ENCODE assay signal across 9 cellular contexts in genomic region chr1:160777486-160778089, GRCh38. TPM values are rescaled to one million over a fixed set of nuclear protein-coding genes. Genes with fewer than 3 reads are reported as not detected.
DNase-seq lines count a peak whose midpoint lies in the region; ATAC-seq and TF ChIP-seq lines count a peak whose summit lies in the region.
"Had no signal": no experiment of that assay in that cellular context is flagged by ENCODE, and none has a peak within 500 bp of the region (broad histone marks: within the 10 kb centered on the region; RNA-seq: fewer than 3 reads in every experiment).

No MANE protein-coding gene starts in this region.

- H3K4me3 ChIP-seq in left lung (no peak overlapping the region), tibial artery (no peak overlapping the region)

- no peaks in the 10 kb centered on the region for H3K27me3 Mint-ChIP-seq in activated T-helper 17 cell treated with anti-CD3 and anti-CD28 coated beads, Interleukin-2, amount 50 U/mL, for 72 hours

- H3K9me3 ChIP-seq in left lung (no peaks in the 10 kb centered on the region), tibial artery (no peaks in the 10 kb centered on the region)

- H3K4me1 Mint-ChIP-seq in activated T-helper 17 cell treated with anti-CD3 and anti-CD28 coated beads, Interleukin-2, amount 50 U/mL, for 72 hours = peaks cover 19% of the 10 kb centered on the region

- H3K36me3 ChIP-seq in left lung (no peaks in the 10 kb centered on the region), tibial artery (no peaks in the 10 kb centered on the region)

- H3K27me3 ChIP-seq in left lung (no peaks in the 10 kb centered on the region), tibial artery (no peaks in the 10 kb centered on the region)

- no peak overlapping the region for H3K4me3 Mint-ChIP-seq in activated T-helper 17 cell treated with anti-CD3 and anti-CD28 coated beads, Interleukin-2, amount 50 U/mL, for 72 hours
- H3K4me3 Mint-ChIP-seq: dendritic cell treated with granulocyte-macrophage colony-stimulating factor and Interleukin-4, amounts not matched to agents 40 ng/mL and 50 ng/mL, for 4 days had no signal

- H3K4me1 ChIP-seq in left lung (peaks cover 0 to 10% of the 10 kb centered on the region in 2 donors), tibial artery (no peaks in the 10 kb centered on the region)

- H3K36me3 Mint-ChIP-seq in activated T-helper 17 cell treated with anti-CD3 and anti-CD28 coated beads, Interleukin-2, amount 50 U/mL, for 72 hours (ENCODE audit: low read depth) = no peaks in the 10 kb centered on the region

- intact Hi-C loops in left lung (cut with DNase I) = no loop called here
- intact Hi-C loops in tibial artery (cut with DNase I; ENCODE audit: low total_unique reads) = no loop called here

- no peaks in the 10 kb centered on the region for H3K9me3 Mint-ChIP-seq in activated T-helper 17 cell treated with anti-CD3 and anti-CD28 coated beads, Interleukin-2, amount 50 U/mL, for 72 hours
- H3K9me3 Mint-ChIP-seq: dendritic cell treated with granulocyte-macrophage colony-stimulating factor and Interleukin-4, amounts not matched to agents 40 ng/mL and 50 ng/mL, for 4 days had no signal

- DNase-seq in NCI-H82 (lab: John Stamatoyannopoulos, UW) (peak; percentile 80), left lung (no peak), GM19240 (ENCODE audit: insufficient read length, low spot score) (no peak), tibial artery (no peak)

- no peak overlapping the region for H3K27ac Mint-ChIP-seq in activated T-helper 17 cell treated with anti-CD3 and anti-CD28 coated beads, Interleukin-2, amount 50 U/mL, for 72 hours
- H3K27ac Mint-ChIP-seq: dendritic cell treated with granulocyte-macrophage colony-stimulating factor and Interleukin-4, amounts not matched to agents 40 ng/mL and 50 ng/mL, for 4 days had no signal

- peak; percentile 24 for ATAC-seq in activated T-helper 17 cell treated with anti-CD3 and anti-CD28 coated beads, Interleukin-2, amount 50 U/mL, for 72 hours (replicated peaks)
- ATAC-seq in left lung = peak; percentile 68
- no peak for ATAC-seq in HG03108 (IDR thresholded peaks at IDR 0.05; ENCODE audit: unreplicated experiment)

- H3K27ac ChIP-seq in 22Rv1 (no peak overlapping the region), left lung (no peak overlapping the region), tibial artery (no peak overlapping the region)

- TF ChIP-seq CTCF in 22Rv1 (IDR thresholded peaks at IDR 0.05) (peak; percentile 88), GM12872 (IDR thresholded peaks at IDR 0.05; ENCODE audit: insufficient read depth, low read depth, low read length) (peak; percentile 90), left lung (IDR thresholded peaks at IDR 0.05) (peak; percentile 35 to 60), tibial artery (IDR thresholded peaks at IDR 0.05) (no peak)

RNA-seq across cellular contexts. Expression of gene LY9, which starts 18.4 kb away (rescaled TPM):
- 1 to 10 TPM; 1.9 to 3.2 TPM for total RNA-seq in activated T-helper 17 cell treated with anti-CD3 and anti-CD28 coated beads, Interleukin-2, amount 50 U/mL, for 72 hours
- total RNA-seq in left lung = 1 to 10 TPM in 1 of 2 donors, under 1 TPM in 1; 0.82 to 2.5 TPM

RNA-seq across cellular contexts. Expression of gene SLAMF7, which starts 38.5 kb away (rescaled TPM):
- 10 to 100 TPM in 1 of 2 donors, 1 to 10 TPM in 1; 4.5 to 15.0 TPM for total RNA-seq in activated T-helper 17 cell treated with anti-CD3 and anti-CD28 coated beads, Interleukin-2, amount 50 U/mL, for 72 hours
- 10 to 100 TPM; 16.9 to 33.8 TPM for total RNA-seq in left lung

Comparison
In these comparisons a context has a peak if more than half of its experiments do, and no peak if none do; other contexts are left out.
1. CTCF ChIP-seq: peak in 22Rv1 (single experiment), GM12872 (single experiment) and left lung (2 of 2); none in tibial artery (0 of 2).